ENCODE assay signal across 10 cellular contexts in the genomic region with DNA sequence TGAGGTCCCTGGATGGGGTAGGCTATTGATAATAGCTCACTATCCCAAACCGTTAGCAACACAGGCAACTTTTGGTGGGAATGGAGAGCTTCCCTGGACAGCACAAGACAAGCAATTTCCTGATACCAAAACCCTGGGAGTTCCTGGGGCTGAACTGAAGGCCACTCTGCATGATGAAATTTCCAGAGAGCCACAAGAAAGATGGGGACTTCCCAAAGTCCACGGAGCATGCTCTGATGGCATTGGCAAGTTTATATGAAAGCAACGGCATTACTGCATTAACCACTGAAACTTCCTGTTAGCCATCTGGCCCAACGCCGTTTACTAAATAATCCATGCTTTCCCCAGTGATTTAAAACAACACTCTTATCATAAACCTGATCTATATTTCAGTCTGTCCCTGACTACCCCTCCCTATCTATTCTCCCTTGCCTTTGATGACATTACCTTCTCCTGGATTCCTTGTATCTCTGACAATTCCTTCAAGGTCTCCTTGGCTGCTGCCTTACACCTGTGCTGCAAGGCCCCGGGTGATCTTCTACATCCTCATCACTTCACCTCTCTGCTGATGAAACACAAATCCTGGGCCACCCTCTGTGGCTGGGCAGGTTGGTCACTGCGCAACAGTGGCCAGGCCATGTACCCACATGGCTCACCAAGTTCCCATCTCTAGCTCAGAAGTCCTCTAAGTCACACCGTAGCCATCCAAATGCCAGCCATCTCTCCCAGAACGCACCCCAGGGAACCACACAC.
DNase-seq lines count a peak whose midpoint lies in the region; ATAC-seq and TF ChIP-seq lines count a peak whose summit lies in the region.
"Had no signal": no experiment of that assay in that cellular context is flagged by ENCODE, and none has a peak within 500 bp of the region (broad histone marks: within the 10 kb centered on the region; RNA-seq: fewer than 3 reads in every experiment).

No MANE protein-coding gene starts in this region.

- CTCF ChIA-PET in GM10248 (lab: Yijun Ruan, JAX) (interaction anchor here (1.3 kb wide), 1 partner anchor 38 kb away, joined by 4 read pairs; no protein-coding TSS in a partner anchor), PC-3 (lab: Charles Lee) (no interaction called here)

- H3K4me3 ChIP-seq in PC-3 (ENCODE audit: low read length), result no peak overlapping the region
- H3K4me3 ChIP-seq: cardiac muscle cell had no signal

- H3K4me1 Mint-ChIP-seq in immature natural killer cell, result peaks cover 26 to 49% of the 10 kb centered on the region in 2 donors
- H3K4me1 Mint-ChIP-seq in nephron progenitor cell, result peaks cover 17% of the 10 kb centered on the region

- no peaks in the 10 kb centered on the region for H3K9me2 ChIP-seq in PC-3 (replicated peaks; ENCODE audit: low read length)

- H3K27ac Mint-ChIP-seq in immature natural killer cell (peak overlapping the region; percentile 52 to 79 (median 69)), nephron progenitor cell (no peak overlapping the region)
- H3K27ac Mint-ChIP-seq: T-helper 1 cell treated with Interleukin-12 subunit alpha and Interleukin-12 subunit beta and Interleukin-4 antibody, amounts not matched to agents 30 μg/mL and 1 μg/mL, for 36 hours had no signal

- no peaks in the 10 kb centered on the region for H3K79me2 ChIP-seq in PC-3 (ENCODE audit: low read length)

- no peak overlapping the region for H2AFZ ChIP-seq in PC-3 (ENCODE audit: low read length)

- H3K4me1 ChIP-seq in PC-3 (ENCODE audit: insufficient read depth, low read length), result no peaks in the 10 kb centered on the region

- peaks cover 0 to 2% (median 0%) of the 10 kb centered on the region in 3 donors for H3K27me3 Mint-ChIP-seq in immature natural killer cell (ENCODE audit: low read depth in 3 of 3)
- H3K27me3 Mint-ChIP-seq in nephron progenitor cell (ENCODE audit: low read depth, poor library complexity), result peaks cover 17% of the 10 kb centered on the region

- H3K9me3 ChIP-seq in PC-3 (ENCODE audit: low read length), result no peaks in the 10 kb centered on the region

- peak; percentile 70 for DNase-seq in GM10248 (ENCODE audit: extremely low spot score)
- peak in 2 of 3 donors; percentile 12 to 21 for DNase-seq in immature natural killer cell
- no peak for DNase-seq in AG08395 (ENCODE audit: low spot score)
- no peak for DNase-seq in NCI-H1048 (lab: John Stamatoyannopoulos, UW)
- DNase-seq in nephron progenitor cell, result no peak
- no peak for DNase-seq in PC-3

- H3K27me3 ChIP-seq in PC-3 (ENCODE audit: low read length), result peaks cover 15% of the 10 kb centered on the region
- H3K27me3 ChIP-seq: cardiac muscle cell had no signal

- intact Hi-C loops in PC-3 (cut with micrococcal nuclease), result no loop called here

- no peaks in the 10 kb centered on the region for H3K36me3 ChIP-seq in PC-3 (ENCODE audit: low read depth, low read length)
- H3K36me3 ChIP-seq: cardiac muscle cell had no signal

- H3K4me2 ChIP-seq in PC-3 (ENCODE audit: low read length), result no peak overlapping the region

- no peaks in the 10 kb centered on the region for H3K9me3 Mint-ChIP-seq in immature natural killer cell
- H3K9me3 Mint-ChIP-seq in nephron progenitor cell, result peaks cover 3% of the 10 kb centered on the region
- H3K9me3 Mint-ChIP-seq: T-helper 1 cell treated with Interleukin-12 subunit alpha and Interleukin-12 subunit beta and Interleukin-4 antibody, amounts not matched to agents 30 μg/mL and 1 μg/mL, for 36 hours had no signal

- peak; percentile 78 for ATAC-seq in GM21423 (IDR thresholded peaks at IDR 0.05; ENCODE audit: unreplicated experiment)
- peak; percentile 56 for ATAC-seq in HG03469 (IDR thresholded peaks at IDR 0.05; ENCODE audit: unreplicated experiment)
- ATAC-seq in PC-3, result no peak

- H3K36me3 Mint-ChIP-seq in immature natural killer cell (peaks cover 0 to 5% (median 4%) of the 10 kb centered on the region in 3 donors), nephron progenitor cell (ENCODE audit: low read depth) (no peaks in the 10 kb centered on the region)

- POLR2A ChIA-PET in GM10248 (lab: Yijun Ruan, JAX) (interaction anchor here (0.5 kb wide), 1 partner anchor 717 kb away, joined by 6 read pairs; no protein-coding TSS in a partner anchor), PC-3 (lab: Charles Lee; ENCODE audit: unreplicated experiment) (no interaction called here)

- no TSS peak for BruUV-seq in PC-3 (replicated peaks; lab: Mats Ljungman, UMichigan)

- H3F3A ChIP-seq in PC-3 (ENCODE audit: low read length, unreplicated experiment), result no peaks in the 10 kb centered on the region

- H3K4me3 Mint-ChIP-seq in immature natural killer cell (peak overlapping the region in 4 of 5 donors; percentile 16 to 46 (median 30)), nephron progenitor cell (no peak overlapping the region)
- H3K4me3 Mint-ChIP-seq: T-helper 1 cell treated with Interleukin-12 subunit alpha and Interleukin-12 subunit beta and Interleukin-4 antibody, amounts not matched to agents 30 μg/mL and 1 μg/mL, for 36 hours had no signal

- H3K9ac ChIP-seq in PC-3 (ENCODE audit: low read length), result no peak overlapping the region

- TF ChIP-seq CTCF in GM10248 (IDR thresholded peaks at IDR 0.05; ENCODE audit: control extremely low read depth, extremely low read depth, low read depth, missing control alignments) (no peak), nephron progenitor cell (IDR thresholded peaks at IDR 0.05) (no peak), PC-3 (conservative IDR thresholded peaks at IDR 0.05; ENCODE audit: low read depth, low read length) (no peak)

- no peaks in the 10 kb centered on the region for H4K20me1 ChIP-seq in PC-3 (ENCODE audit: low read length)

- H3K27ac ChIP-seq in PC-3 (ENCODE audit: low read length), result no peak overlapping the region
- H3K27ac ChIP-seq: cardiac muscle cell had no signal

Comparison
In these comparisons a context has a peak if more than half of its experiments do, and no peak if none do; other contexts are left out.
1. DNase-seq: peak in GM10248 (single experiment) and immature natural killer cell (2 of 3); none in AG08395 (single experiment), NCI-H1048 (single experiment), nephron progenitor cell (single experiment) and PC-3 (single experiment).